In genomic region chr7:130918129-130919052, GRCh38 we compare ENCODE assay signal across 9 cellular contexts.
DNase-seq lines count a peak whose midpoint lies in the region; ATAC-seq and TF ChIP-seq lines count a peak whose summit lies in the region.
"Had no signal": no experiment of that assay in that cellular context is flagged by ENCODE, and none has a peak within 500 bp of the region (broad histone marks: within the 10 kb centered on the region; RNA-seq: fewer than 3 reads in every experiment).

No MANE protein-coding gene starts in this region.

- ATAC-seq in mucosa of descending colon (peak; percentile 40), GM21717 (IDR thresholded peaks at IDR 0.05; ENCODE audit: unreplicated experiment) (no peak), HG02623 (IDR thresholded peaks at IDR 0.05; ENCODE audit: unreplicated experiment) (no peak)

- H3K4me3 ChIP-seq in mucosa of descending colon, result no peak overlapping the region

- no peaks in the 10 kb centered on the region for H3K36me3 ChIP-seq in mucosa of descending colon (ENCODE audit: low read depth)

- peak overlapping the region; percentile 52 for H3K27ac ChIP-seq in angular gyrus (ENCODE audit: low read depth, low read length)
- H3K27ac ChIP-seq: parathyroid adenoma had no signal

- DNase-seq in stimulated activated CD4-positive, alpha-beta T cell treated with anti-CD3 and anti-CD28 coated beads, Interleukin-4, amount 100 ng/mL, for 24 hours, result peak; percentile 47
- DNase-seq in stimulated activated CD4-positive, alpha-beta T cell treated with anti-CD3 and anti-CD28 coated beads, Interleukin-4, amount 100 ng/mL, for 4 hours, result no peak
- DNase-seq in mucosa of descending colon, result peak in 1 of 3 donors; percentile 69
- DNase-seq in globus pallidus (ENCODE audit: low spot score), result no peak
- no peak for DNase-seq in NCI-H1092 (lab: John Stamatoyannopoulos, UW)

- H3K4me1 ChIP-seq in mucosa of descending colon (ENCODE audit: low read depth), result peaks cover 77% of the 10 kb centered on the region
- H3K4me1 ChIP-seq: parathyroid adenoma had no signal

- H3K9me3 ChIP-seq in mucosa of descending colon, result no peaks in the 10 kb centered on the region

- no peak for TF ChIP-seq CTCF in mucosa of descending colon (IDR thresholded peaks at IDR 0.05)

- intact Hi-C loops in mucosa of descending colon (cut with DNase I, micrococcal nuclease), result no loop called here
